Comparison of ENCODE assay signal across 24 cellular contexts in genomic region chr2:39510087-39510486, GRCh38.
DNase-seq lines count a peak whose midpoint lies in the region; ATAC-seq, FAIRE-seq and TF ChIP-seq lines count a peak whose summit lies in the region.
"Had no signal": no experiment of that assay in that cellular context is flagged by ENCODE, and none has a peak within 500 bp of the region (broad histone marks: within the 10 kb centered on the region; RNA-seq: fewer than 3 reads in every experiment).

No MANE protein-coding gene starts in this region.

- H3K36me3 ChIP-seq in heart left ventricle = no peaks in the 10 kb centered on the region
- H3K36me3 ChIP-seq in kidney (ENCODE audit: control insufficient read depth in 1 of 2, insufficient read depth in 2 of 2, low read length in 2 of 2) = no peaks in the 10 kb centered on the region
- H3K36me3 ChIP-seq in ovary = no peaks in the 10 kb centered on the region
- no peaks in the 10 kb centered on the region for H3K36me3 ChIP-seq in subcutaneous abdominal adipose tissue (ENCODE audit: control insufficient read depth in 5 of 5, insufficient read depth in 5 of 5, low read length in 5 of 5)

- no peak for TF ChIP-seq EP300 in ovary (IDR thresholded peaks at IDR 0.05)

- H3K9ac ChIP-seq in kidney (ENCODE audit: low read length in 2 of 2) = peak overlapping the region in 1 of 2 donors; percentile 8
- no peak overlapping the region for H3K9ac ChIP-seq in subcutaneous abdominal adipose tissue (ENCODE audit: low read length in 5 of 5)
- H3K9ac ChIP-seq: GM23248 had no signal

- H3K4me3 ChIP-seq in heart left ventricle (no peak overlapping the region), kidney (ENCODE audit: low read length in 2 of 2) (no peak overlapping the region), ovary (no peak overlapping the region), subcutaneous abdominal adipose tissue (ENCODE audit: low read depth in 1 of 5, low read length in 5 of 5) (no peak overlapping the region)
- H3K4me3 ChIP-seq: GM23248 had no signal

- no peaks in the 10 kb centered on the region for H3K27me3 ChIP-seq in heart left ventricle
- no peaks in the 10 kb centered on the region for H3K27me3 ChIP-seq in ovary
- no peaks in the 10 kb centered on the region for H3K27me3 ChIP-seq in subcutaneous abdominal adipose tissue (ENCODE audit: control insufficient read depth in 5 of 5, insufficient read depth in 4 of 5, low read length in 5 of 5)

- H3K27ac ChIP-seq in heart left ventricle (peak overlapping the region; percentile 35 to 89 (median 69)), kidney (ENCODE audit: low read depth in 2 of 2, low read length in 2 of 2) (peak overlapping the region; percentile 35 to 66), ovary (peak overlapping the region; percentile 26 to 69), subcutaneous abdominal adipose tissue (ENCODE audit: low read depth, low read length) (peak overlapping the region; percentile 89)
- H3K27ac ChIP-seq: 22Rv1, GM23248, HL-60, RWPE1 had no signal

- H3K9me3 ChIP-seq in heart left ventricle (no peaks in the 10 kb centered on the region), kidney (ENCODE audit: control insufficient read depth in 1 of 2, low read length in 2 of 2) (no peaks in the 10 kb centered on the region), ovary (no peaks in the 10 kb centered on the region), subcutaneous abdominal adipose tissue (ENCODE audit: control insufficient read depth in 5 of 5, low read length in 5 of 5) (no peaks in the 10 kb centered on the region)
- H3K9me3 ChIP-seq: Caco-2 had no signal

- TF ChIP-seq POLR2A in heart left ventricle (IDR thresholded peaks at IDR 0.05) (no peak), ovary (IDR thresholded peaks at IDR 0.05) (no peak)

- ATAC-seq in heart left ventricle = peak in 1 of 4 donors; percentile 47
- no peak for ATAC-seq in Right ventricle myocardium superior (ENCODE audit: poor library complexity)
- ATAC-seq in GM19324 (IDR thresholded peaks at IDR 0.05; ENCODE audit: low FRiP score, unreplicated experiment) = no peak
- ATAC-seq: HCT116, PC-3 had no signal

- 35 to 54% (median 41%) methylated on average over 5 of the region's 5 CpGs for WGBS in heart left ventricle, 4 donors
- WGBS in ovary, 3 donors = 13 to 19% (median 17%) methylated on average over 5 of the region's 5 CpGs

- intact Hi-C loops in heart left ventricle (cut with DNase I) = loop anchor here in 9 of 10 donors (5.0 to 10.0 kb wide), 6 partner anchors 73 to 222 kb away; partner anchors contain the start of gene MAP4K3 (in 5 of the 9)
- intact Hi-C loops in Right ventricle myocardium superior (cut with DNase I) = loop anchor here (10.0 kb wide), 1 partner anchor 185 kb away; no protein-coding TSS in a partner anchor
- intact Hi-C loops in kidney (cut with DNase I) = no loop called here
- intact Hi-C loops in ovary (cut with DNase I) = loop anchor here in 2 of 4 donors (5.0 to 10.0 kb wide), 3 partner anchors 73 to 125 kb away; partner anchors contain the start of gene MAP4K3 (in 2 of the 2)

- no peak for TF ChIP-seq CTCF in heart left ventricle (IDR thresholded peaks at IDR 0.05)
- TF ChIP-seq CTCF in kidney (IDR thresholded peaks at IDR 0.05; ENCODE audit: borderline replicate concordance, extremely low read depth, insufficient read depth) = no peak
- no peak for TF ChIP-seq CTCF in ovary (IDR thresholded peaks at IDR 0.05)
- no peak for TF ChIP-seq CTCF in GM20000 (IDR thresholded peaks at IDR 0.05; ENCODE audit: extremely low read depth, missing control alignments)

- H3K4me1 ChIP-seq in heart left ventricle (peaks cover 9 to 83% (median 60%) of the 10 kb centered on the region in 12 donors), kidney (ENCODE audit: control insufficient read depth in 1 of 2, insufficient read depth in 1 of 2, low read depth in 1 of 2, low read length in 2 of 2) (peaks cover 42 to 70% of the 10 kb centered on the region in 2 donors), ovary (ENCODE audit: insufficient read depth) (peaks cover 11% of the 10 kb centered on the region), subcutaneous abdominal adipose tissue (ENCODE audit: control insufficient read depth in 5 of 5, insufficient read depth in 5 of 5, low read length in 5 of 5) (peaks cover 7 to 75% (median 57%) of the 10 kb centered on the region in 5 donors)

- FAIRE-seq in kidney (lab: Jason Lieb, UNC) = no peak
- FAIRE-seq: HTR-8/SVneo had no signal

- peak in 1 of 5 donors; percentile 26 for DNase-seq in heart left ventricle
- no peak for DNase-seq in Right ventricle myocardium superior
- no peak for DNase-seq in kidney
- DNase-seq in ovary = no peak
- DNase-seq in GM20000 (ENCODE audit: low spot score) = no peak
- no peak for DNase-seq in T1000 (lab: John Stamatoyannopoulos, UW)
- DNase-seq: Caco-2; CD4-positive, CD25-positive, alpha-beta regulatory T cell; DMS53; GM23248; KBM-7; MV-4-11; NCI-H1436 treated with DMSO at 0.1 percent for 48 hours; NCI-H2081; NCI-H510A; NCI-H774; PC-3 had no signal
